In the genomic region with DNA sequence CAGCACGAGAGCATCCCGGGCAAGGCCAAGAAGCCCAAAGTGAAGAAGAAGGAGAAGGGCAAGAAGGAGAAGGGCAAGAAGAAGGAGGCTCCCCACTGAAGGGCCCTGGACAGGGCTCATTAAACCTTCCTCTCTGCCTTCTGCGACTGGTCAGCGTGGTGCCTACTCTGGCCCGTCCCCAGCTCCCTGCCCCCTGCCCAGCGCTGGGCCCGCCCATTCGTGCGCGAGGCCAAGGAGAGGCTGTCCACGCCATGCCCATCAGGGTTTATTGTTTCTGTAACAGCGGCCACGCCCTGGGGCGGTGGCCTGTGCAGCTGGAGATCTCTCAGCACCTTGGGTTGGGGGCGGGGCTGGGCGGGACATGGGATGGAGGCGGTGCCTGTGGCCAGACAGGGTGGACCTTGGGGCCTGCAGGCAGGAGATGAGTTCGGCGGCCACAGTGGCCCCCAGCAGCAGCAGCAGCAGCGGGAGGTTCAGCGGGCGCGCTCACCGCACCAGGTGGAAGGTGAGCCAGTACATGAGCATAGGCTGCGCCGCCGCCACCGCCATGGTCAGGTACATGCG, we compare ENCODE assay signal across 9 cellular contexts. TPM values are rescaled to one million over a fixed set of nuclear protein-coding genes. Genes with fewer than 3 reads are reported as not detected.
DNase-seq lines count a peak whose midpoint lies in the region; ATAC-seq and TF ChIP-seq lines count a peak whose summit lies in the region.
"Had no signal": no experiment of that assay in that cellular context is flagged by ENCODE, and none has a peak within 500 bp of the region (broad histone marks: within the 10 kb centered on the region; RNA-seq: fewer than 3 reads in every experiment).

No MANE protein-coding gene starts in this region.

- peaks cover 23% of the 10 kb centered on the region for H3K36me3 Mint-ChIP-seq in activated T-helper 17 cell treated with anti-CD3 and anti-CD28 coated beads, Interleukin-2, amount 50 U/mL, for 72 hours (ENCODE audit: low read depth)

- no peak overlapping the region for H3K27ac Mint-ChIP-seq in activated T-helper 17 cell treated with anti-CD3 and anti-CD28 coated beads, Interleukin-2, amount 50 U/mL, for 72 hours

- peaks cover 0 to 36% (median 22%) of the 10 kb centered on the region in 4 donors for H3K36me3 ChIP-seq in upper lobe of left lung

- H3K4me3 Mint-ChIP-seq in activated T-helper 17 cell treated with anti-CD3 and anti-CD28 coated beads, Interleukin-2, amount 50 U/mL, for 72 hours = no peak overlapping the region

- H3K4me1 ChIP-seq in upper lobe of left lung = peaks cover 10 to 24% (median 13%) of the 10 kb centered on the region in 4 donors

- DNase-seq in NCI-H187 (lab: John Stamatoyannopoulos, UW) = peak; percentile 61 to 73
- DNase-seq in NCI-H187 treated with DMSO at 0.1 percent for 48 hours (lab: John Stamatoyannopoulos, UW) = no peak
- peak; percentile 99 for DNase-seq in islet precursor cell
- DNase-seq in upper lobe of left lung = peak; percentile 94 to 95
- DNase-seq in MV-4-11 (lab: John Stamatoyannopoulos, UW) = no peak
- no peak for DNase-seq in NCI-H128 (lab: John Stamatoyannopoulos, UW; ENCODE audit: unreplicated experiment)
- no peak for DNase-seq in DMS114 treated with DMSO at 0.1 percent for 48 hours (lab: John Stamatoyannopoulos, UW; ENCODE audit: unreplicated experiment)
- DNase-seq: activated CD4-positive, CD25-positive, alpha-beta regulatory T cell had no signal

- peak; percentile 14 for ATAC-seq in activated T-helper 17 cell treated with anti-CD3 and anti-CD28 coated beads, Interleukin-2, amount 50 U/mL, for 72 hours (replicated peaks)
- ATAC-seq in upper lobe of left lung (ENCODE audit: low FRiP score in 2 of 2) = peak; percentile 64 to 94

- H3K9me3 Mint-ChIP-seq in activated T-helper 17 cell treated with anti-CD3 and anti-CD28 coated beads, Interleukin-2, amount 50 U/mL, for 72 hours = no peaks in the 10 kb centered on the region

- no peaks in the 10 kb centered on the region for H3K9me3 ChIP-seq in upper lobe of left lung

- H3K4me1 Mint-ChIP-seq in activated T-helper 17 cell treated with anti-CD3 and anti-CD28 coated beads, Interleukin-2, amount 50 U/mL, for 72 hours = peaks cover under 1% of the 10 kb centered on the region

- no peaks in the 10 kb centered on the region for H3K27me3 ChIP-seq in upper lobe of left lung

- no peak for TF ChIP-seq CTCF in upper lobe of left lung (IDR thresholded peaks at IDR 0.05)

- peak overlapping the region; percentile 61 to 87 (median 82) for H3K27ac ChIP-seq in upper lobe of left lung

- no peak for TF ChIP-seq EP300 in upper lobe of left lung (IDR thresholded peaks at IDR 0.05)

- H3K27me3 Mint-ChIP-seq in activated T-helper 17 cell treated with anti-CD3 and anti-CD28 coated beads, Interleukin-2, amount 50 U/mL, for 72 hours = no peaks in the 10 kb centered on the region

- H3K4me3 ChIP-seq in upper lobe of left lung = peak overlapping the region in 3 of 4 donors; percentile 40 to 50 (median 41)

- 52 to 79% methylated on average over 3 to 18 of the region's 29 CpGs for WGBS in upper lobe of left lung, 2 donors

- peak in 1 of 4 donors; percentile 81 for TF ChIP-seq POLR2A in upper lobe of left lung (IDR thresholded peaks at IDR 0.05)

RNA-seq across cellular contexts. Expression of gene C19orf33, which starts 0.9 kb away (rescaled TPM):
- under 1 TPM in 1 of 2 donors, not detected in 1; 0.87 TPM for total RNA-seq in activated T-helper 17 cell treated with anti-CD3 and anti-CD28 coated beads, Interleukin-2, amount 50 U/mL, for 72 hours
- 100 to 1,000 TPM in 4 of 6 donors, 10 to 100 TPM in 2; 65.0 to 251 (median 144) TPM for total RNA-seq in upper lobe of left lung

RNA-seq across cellular contexts. Expression of gene YIF1B, which starts 10.8 kb away (rescaled TPM):
- total RNA-seq in activated T-helper 17 cell treated with anti-CD3 and anti-CD28 coated beads, Interleukin-2, amount 50 U/mL, for 72 hours = 10 to 100 TPM; 77.2 to 84.3 TPM
- total RNA-seq in upper lobe of left lung = 10 to 100 TPM; 15.3 to 45.8 (median 29.8) TPM

RNA-seq across cellular contexts. Expression of gene KCNK6, which starts 14.7 kb away (rescaled TPM):
- 10 to 100 TPM; 13.7 to 19.4 TPM for total RNA-seq in activated T-helper 17 cell treated with anti-CD3 and anti-CD28 coated beads, Interleukin-2, amount 50 U/mL, for 72 hours
- 10 to 100 TPM in 4 of 6 donors, 1 to 10 TPM in 2; 6.8 to 22.0 (median 12.0) TPM for total RNA-seq in upper lobe of left lung

RNA-seq across cellular contexts. Expression of gene CATSPERG, which starts 30.7 kb away (rescaled TPM):
- 10 to 100 TPM in 1 of 2 donors, 1 to 10 TPM in 1; 5.0 to 15.2 TPM for total RNA-seq in activated T-helper 17 cell treated with anti-CD3 and anti-CD28 coated beads, Interleukin-2, amount 50 U/mL, for 72 hours
- total RNA-seq in upper lobe of left lung = 10 to 100 TPM in 3 of 6 donors, 1 to 10 TPM in 3; 4.4 to 48.2 (median 10.5) TPM

RNA-seq across cellular contexts. Expression of gene SPINT2, which starts 40.6 kb away (rescaled TPM):
- 10 to 100 TPM; 21.3 to 56.6 TPM for total RNA-seq in activated T-helper 17 cell treated with anti-CD3 and anti-CD28 coated beads, Interleukin-2, amount 50 U/mL, for 72 hours
- total RNA-seq in upper lobe of left lung = 100 to 1,000 TPM; 192 to 583 (median 317) TPM

Comparison
In these comparisons a context has a peak if more than half of its experiments do, and no peak if none do; other contexts are left out.
1. DNase-seq: peak in NCI-H187 (2 of 2), islet precursor cell (single experiment) and upper lobe of left lung (2 of 2); none in NCI-H187 treated with DMSO at 0.1 percent for 48 hours (single experiment), MV-4-11 (single experiment), NCI-H128 (single experiment) and DMS114 treated with DMSO at 0.1 percent for 48 hours (single experiment).
2. RNA of gene C19orf33, which starts 0.9 kb away (total RNA-seq): 65.0 to 251 TPM in upper lobe of left lung; 0.87 TPM in activated T-helper 17 cell treated with anti-CD3 and anti-CD28 coated beads, Interleukin-2, amount 50 U/mL, for 72 hours; every median in the first group is over 10 times any median in the second.